Comparison of ENCODE assay signal across 1 cellular context in genomic region chr17:76353599-76354316, GRCh38.
TF ChIP-seq lines count a peak whose summit lies in the region.

PRPSAP1 (minus strand) TSS chr17:76353916; CDS start chr17:76353703, 213 bp downstream.

TF ChIP-seq in K562, 482 proteins besides CTCF, POLR2A, EP300 and RAD21 (continued from another document and continues in another):
- TF ChIP-seq REST (CRISPR knock-in tag; IDR thresholded peaks at IDR 0.05; ENCODE audit: low read depth), result 0 out of 2 replicates have a peak, but pooled peaks have one; percentile 58
- TF ChIP-seq MAX (CRISPR knock-in tag; IDR thresholded peaks at IDR 0.05), result peak; percentile 81
- TF ChIP-seq MBD1 (CRISPR knock-in tag; IDR thresholded peaks at IDR 0.05), result no peak
- no peak for TF ChIP-seq ZNF436 (CRISPR knock-in tag; IDR thresholded peaks at IDR 0.05)
- no peak for TF ChIP-seq THRB (CRISPR knock-in tag; conservative IDR thresholded peaks at IDR 0.05)
- TF ChIP-seq ZNF507 (tag; conservative IDR thresholded peaks at IDR 0.05), result no peak
- peak; percentile 32; the same call in 1 of the 2 replicates for TF ChIP-seq PREB (CRISPR knock-in tag; IDR thresholded peaks at IDR 0.05)
- peak; percentile 95 to 97 for TF ChIP-seq MNT (conservative IDR thresholded peaks at IDR 0.05)
- TF ChIP-seq GATA2 (CRISPR knock-in tag; IDR thresholded peaks at IDR 0.05), result no peak
- TF ChIP-seq MIER1 (IDR thresholded peaks at IDR 0.05; ENCODE audit: low read depth), result no peak
- TF ChIP-seq THRA (IDR thresholded peaks at IDR 0.05), result no peak
- peak; percentile 94 for TF ChIP-seq RBFOX2 (IDR thresholded peaks at IDR 0.05; ENCODE audit: low read depth, low read length)
- peak; percentile 94 for TF ChIP-seq CREB3 (tag; conservative IDR thresholded peaks at IDR 0.05; ENCODE audit: low read depth)
- TF ChIP-seq ZNF785 (CRISPR knock-in tag; IDR thresholded peaks at IDR 0.05), result no peak
- TF ChIP-seq ZNF175 (CRISPR knock-in tag; IDR thresholded peaks at IDR 0.05; ENCODE audit: low read depth), result peak; percentile 82; the same call in 1 of the 2 replicates
- TF ChIP-seq ATF4 (CRISPR knock-in tag; IDR thresholded peaks at IDR 0.05), result peak; percentile 60; the same call in 1 of the 2 replicates
- peak; percentile 80 for TF ChIP-seq ETS1 (conservative IDR thresholded peaks at IDR 0.05; ENCODE audit: control insufficient read depth, low read depth, low read length)
- TF ChIP-seq TOE1 (IDR thresholded peaks at IDR 0.05; ENCODE audit: borderline replicate concordance), result peak; percentile 85
- no peak for TF ChIP-seq TOE1 (CRISPR knock-in tag; IDR thresholded peaks at IDR 0.05; ENCODE audit: borderline replicate concordance, low read depth)
- peak; percentile 89 to 94 for TF ChIP-seq MAZ (CRISPR knock-in tag; conservative IDR thresholded peaks at IDR 0.05 in 1 of 2, IDR thresholded peaks at IDR 0.05 in 1 of 2)
- peak in 1 of 2 experiments; percentile 98; a peak in 2 of 4 replicates for TF ChIP-seq CSDE1 (IDR thresholded peaks at IDR 0.05)
- TF ChIP-seq L3MBTL2 (IDR thresholded peaks at IDR 0.05), result peak; percentile 74
- TF ChIP-seq SP1 (CRISPR knock-in tag; IDR thresholded peaks at IDR 0.05), result peak; percentile 95
- TF ChIP-seq TRIM24 (IDR thresholded peaks at IDR 0.05), result no peak
- TF ChIP-seq ZHX1 (conservative IDR thresholded peaks at IDR 0.05; ENCODE audit: low read length), result no peak
- no peak for TF ChIP-seq WHSC1 (IDR thresholded peaks at IDR 0.05; ENCODE audit: low read length)
- no peak for TF ChIP-seq MCM3 (IDR thresholded peaks at IDR 0.05)
- no peak; the same call in 1 of the 2 replicates for TF ChIP-seq ZNF609 (CRISPR knock-in tag; IDR thresholded peaks at IDR 0.05; ENCODE audit: borderline replicate concordance)
- TF ChIP-seq SREBF1 (IDR thresholded peaks at IDR 0.05; ENCODE audit: borderline replicate concordance, low read depth, low read length), result no peak; the same call in 1 of the 2 replicates
